Comparison of ENCODE assay signal across 1 cellular context in genomic region chr15:55652909-55653495, GRCh38.
TF ChIP-seq lines count a peak whose summit lies in the region.

No MANE protein-coding gene starts in this region.

TF ChIP-seq in WTC11, 78 proteins besides CTCF, POLR2A, EP300 and RAD21 (continued from another document):
- TF ChIP-seq HMGXB4 (CRISPR knock-in tag; IDR thresholded peaks at IDR 0.05) (no peak), E2F1 (CRISPR knock-in tag; IDR thresholded peaks at IDR 0.05) (no peak), ETV6 (CRISPR knock-in tag; IDR thresholded peaks at IDR 0.05) (no peak), ESRRA (CRISPR knock-in tag; IDR thresholded peaks at IDR 0.05; ENCODE audit: borderline replicate concordance) (no peak), PRRX2 (CRISPR knock-in tag; IDR thresholded peaks at IDR 0.05) (no peak), CDX4 (CRISPR knock-in tag; IDR thresholded peaks at IDR 0.05; ENCODE audit: borderline replicate concordance) (no peak), STAT6 (CRISPR knock-in tag; conservative IDR thresholded peaks at IDR 0.05; ENCODE audit: low read depth) (no peak), NFE2L1 (CRISPR knock-in tag; IDR thresholded peaks at IDR 0.05) (no peak), USF1 (CRISPR knock-in tag; IDR thresholded peaks at IDR 0.05) (no peak), ARID4B (CRISPR knock-in tag; IDR thresholded peaks at IDR 0.05; ENCODE audit: borderline replicate concordance) (no peak), ELF4 (CRISPR knock-in tag; IDR thresholded peaks at IDR 0.05; ENCODE audit: low read depth) (no peak), SOX15 (CRISPR knock-in tag; IDR thresholded peaks at IDR 0.05) (no peak), ZSCAN18 (CRISPR knock-in tag; IDR thresholded peaks at IDR 0.05) (no peak), ZNF532 (CRISPR knock-in tag; IDR thresholded peaks at IDR 0.05; ENCODE audit: borderline replicate concordance) (no peak), ZMAT4 (CRISPR knock-in tag; IDR thresholded peaks at IDR 0.05) (no peak), FOXJ3 (CRISPR knock-in tag; IDR thresholded peaks at IDR 0.05; ENCODE audit: borderline replicate concordance) (no peak)
